ENCODE assay signal across 23 cellular contexts in the genomic region with DNA sequence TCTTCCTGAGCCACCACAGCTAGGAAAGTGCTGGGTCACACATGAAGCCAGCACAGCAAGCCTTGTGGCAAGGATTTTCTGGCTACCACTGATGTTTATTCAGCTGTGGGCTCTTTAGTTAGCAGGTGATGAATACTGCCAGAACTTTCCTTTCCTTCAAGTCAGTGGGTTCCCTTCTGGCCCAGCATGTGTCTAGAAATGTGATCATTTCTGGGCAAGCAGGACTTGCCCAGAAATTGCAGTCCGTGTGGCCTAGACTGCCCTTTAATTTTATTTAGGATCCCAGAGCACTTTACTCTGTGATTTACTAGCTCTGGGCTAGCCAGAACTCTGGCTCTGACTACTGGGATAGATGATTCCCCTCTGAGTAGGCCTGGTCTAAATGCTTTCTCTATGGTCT.
DNase-seq lines count a peak whose midpoint lies in the region; ATAC-seq and TF ChIP-seq lines count a peak whose summit lies in the region.
"Had no signal": no experiment of that assay in that cellular context is flagged by ENCODE, and none has a peak within 500 bp of the region (broad histone marks: within the 10 kb centered on the region; RNA-seq: fewer than 3 reads in every experiment).

No MANE protein-coding gene starts in this region.

- no peak overlapping the region for H3K4me3 ChIP-seq in AG10803 (ENCODE audit: low read length)
- H3K4me3 ChIP-seq in neural progenitor cell = no peak overlapping the region
- H3K4me3 ChIP-seq in tibial artery = no peak overlapping the region
- H3K4me3 ChIP-seq: A549, esophagus squamous epithelium, ovary, PC-9 had no signal

- no peaks in the 10 kb centered on the region for H3K27me3 ChIP-seq in neural progenitor cell
- no peaks in the 10 kb centered on the region for H3K27me3 ChIP-seq in tibial artery
- H3K27me3 ChIP-seq: esophagus squamous epithelium, ovary had no signal

- H3K9me3 ChIP-seq in neural progenitor cell (ENCODE audit: low read depth) (no peaks in the 10 kb centered on the region), tibial artery (no peaks in the 10 kb centered on the region)
- H3K9me3 ChIP-seq: A549, esophagus squamous epithelium, ovary had no signal

- H3K27ac Mint-ChIP-seq in chondrocyte (ENCODE audit: unreplicated experiment) = peak overlapping the region; percentile 41
- H3K27ac Mint-ChIP-seq in neural progenitor cell = no peak overlapping the region
- H3K27ac Mint-ChIP-seq: activated CD4-positive, alpha-beta T cell treated with anti-CD3 and anti-CD28 coated beads for 36 hours; activated naive CD4-positive, alpha-beta T cell treated with anti-CD3 and anti-CD28 coated beads, Interleukin-2, amount 50 U/mL, for 24 hours; CD14-positive monocyte; effector memory CD8-positive, alpha-beta T cell; T-cell had no signal

- no peaks in the 10 kb centered on the region for H3F3A ChIP-seq in neural progenitor cell (ENCODE audit: low read depth)

- no peak for ATAC-seq in HG03442 (IDR thresholded peaks at IDR 0.05; ENCODE audit: unreplicated experiment)
- ATAC-seq in HG02885 (IDR thresholded peaks at IDR 0.05; ENCODE audit: poor library complexity, unreplicated experiment) = no peak
- no peak for ATAC-seq in left lobe of liver
- ATAC-seq: A549; activated CD4-positive, alpha-beta T cell treated with anti-CD3 and anti-CD28 coated beads for 36 hours; effector memory CD8-positive, alpha-beta T cell; right cardiac atrium; T-cell had no signal

- H3K36me3 ChIP-seq in neural progenitor cell (no peaks in the 10 kb centered on the region), tibial artery (no peaks in the 10 kb centered on the region)
- H3K36me3 ChIP-seq: esophagus squamous epithelium, ovary had no signal

- H3K4me1 Mint-ChIP-seq in chondrocyte (ENCODE audit: low read depth) (peaks cover 8% of the 10 kb centered on the region), neural progenitor cell (no peaks in the 10 kb centered on the region)
- H3K4me1 Mint-ChIP-seq: activated CD4-positive, alpha-beta T cell treated with anti-CD3 and anti-CD28 coated beads for 36 hours; activated naive CD4-positive, alpha-beta T cell treated with anti-CD3 and anti-CD28 coated beads, Interleukin-2, amount 50 U/mL, for 24 hours; CD14-positive monocyte; T-cell had no signal

- H3K9ac ChIP-seq in neural progenitor cell = no peak overlapping the region
- H3K9ac ChIP-seq: KMS-11 had no signal

- H3K27ac ChIP-seq in neural progenitor cell (no peak overlapping the region), tibial artery (no peak overlapping the region)
- H3K27ac ChIP-seq: A549, esophagus squamous epithelium, KMS-11, ovary, PC-9 had no signal

- no peaks in the 10 kb centered on the region for H3K36me3 Mint-ChIP-seq in chondrocyte (ENCODE audit: low read depth)
- H3K36me3 Mint-ChIP-seq in neural progenitor cell = peaks cover 3% of the 10 kb centered on the region
- H3K36me3 Mint-ChIP-seq: activated naive CD4-positive, alpha-beta T cell treated with anti-CD3 and anti-CD28 coated beads, Interleukin-2, amount 50 U/mL, for 24 hours; CD14-positive monocyte; T-cell had no signal

- H3K4me1 ChIP-seq in neural progenitor cell (no peaks in the 10 kb centered on the region), tibial artery (no peaks in the 10 kb centered on the region)
- H3K4me1 ChIP-seq: A549, esophagus squamous epithelium had no signal

- peaks cover 2% of the 10 kb centered on the region for H3K9me3 Mint-ChIP-seq in chondrocyte (ENCODE audit: low read depth)
- no peaks in the 10 kb centered on the region for H3K9me3 Mint-ChIP-seq in neural progenitor cell

- H3K4me2 ChIP-seq in neural progenitor cell = no peak overlapping the region
- H3K4me2 ChIP-seq: A549, KMS-11, PC-9 had no signal

- no peak for TF ChIP-seq CTCF in AG10803 (conservative IDR thresholded peaks at IDR 0.05; ENCODE audit: low read length)
- no peak for TF ChIP-seq CTCF in chondrocyte (IDR thresholded peaks at IDR 0.05)
- TF ChIP-seq CTCF in neural progenitor cell (IDR thresholded peaks at IDR 0.05) = no peak
- no peak for TF ChIP-seq CTCF in tibial artery (IDR thresholded peaks at IDR 0.05)

- no peaks in the 10 kb centered on the region for H4K20me1 ChIP-seq in neural progenitor cell (ENCODE audit: low read depth)

- H2AFZ ChIP-seq in neural progenitor cell (replicated peaks) = peak overlapping the region; percentile 32
- H2AFZ ChIP-seq: PC-9 had no signal

- intact Hi-C loops in tibial artery (cut with DNase I; ENCODE audit: low total_unique reads) = no loop called here

- no peak overlapping the region for H3K4me3 Mint-ChIP-seq in chondrocyte (ENCODE audit: unreplicated experiment)
- no peak overlapping the region for H3K4me3 Mint-ChIP-seq in neural progenitor cell
- H3K4me3 Mint-ChIP-seq: activated CD4-positive, alpha-beta T cell treated with anti-CD3 and anti-CD28 coated beads for 36 hours; activated naive CD4-positive, alpha-beta T cell treated with anti-CD3 and anti-CD28 coated beads, Interleukin-2, amount 50 U/mL, for 24 hours; CD14-positive monocyte; effector memory CD8-positive, alpha-beta T cell; T-cell had no signal

- no peaks in the 10 kb centered on the region for H3K79me2 ChIP-seq in neural progenitor cell (ENCODE audit: low read depth)

- DNase-seq in AG10803 (ENCODE audit: low read depth) (peak; percentile 96), LHCN-M2 (ENCODE audit: low read depth) (peak; percentile 93), chondrocyte (ENCODE audit: low spot score) (no peak), neural progenitor cell (ENCODE audit: low spot score) (no peak), tibial artery (no peak), left lobe of liver (ENCODE audit: low spot score) (no peak)
- DNase-seq: activated CD4-positive, alpha-beta T cell treated with anti-CD3 and anti-CD28 coated beads for 36 hours; aorta; effector memory CD8-positive, alpha-beta T cell; esophagus squamous epithelium; mammary epithelial cell; MV-4-11; NCI-H187; ovary; PC-9; right cardiac atrium; T-cell had no signal

- no peaks in the 10 kb centered on the region for H3K27me3 Mint-ChIP-seq in chondrocyte (ENCODE audit: low read depth)
- H3K27me3 Mint-ChIP-seq in neural progenitor cell (ENCODE audit: insufficient read depth, low read depth) = no peaks in the 10 kb centered on the region
- H3K27me3 Mint-ChIP-seq: activated CD4-positive, alpha-beta T cell treated with anti-CD3 and anti-CD28 coated beads for 36 hours; activated naive CD4-positive, alpha-beta T cell treated with anti-CD3 and anti-CD28 coated beads, Interleukin-2, amount 50 U/mL, for 24 hours; effector memory CD8-positive, alpha-beta T cell; T-cell had no signal

Comparison
In these comparisons a context has a peak if more than half of its experiments do, and no peak if none do; other contexts are left out.
1. DNase-seq: peak in AG10803 (single experiment) and LHCN-M2 (single experiment); none in chondrocyte (single experiment), neural progenitor cell (single experiment), tibial artery (0 of 2) and left lobe of liver (single experiment).